ENCODE assay signal across 8 cellular contexts in genomic region chr12:69471667-69472385, GRCh38. TPM values are rescaled to one million over a fixed set of nuclear protein-coding genes. Genes with fewer than 3 reads are reported as not detected.
DNase-seq lines count a peak whose midpoint lies in the region; ATAC-seq and TF ChIP-seq lines count a peak whose summit lies in the region.

No MANE protein-coding gene starts in this region.

- H3K9ac ChIP-seq in BLaER1 treated with 17β-estradiol and CSF1 and Interleukin-3, amounts not matched to agents 10 nM and 100 nM: peak overlapping the region; percentile 92 to 100 (median 98); a peak in 19 of 22 replicates

- H3K9me3 ChIP-seq in BLaER1 treated with 17β-estradiol and CSF1 and Interleukin-3, amounts not matched to agents 10 nM and 100 nM (replicated peaks in 1 of 11): no peaks in the 10 kb centered on the region

- intact Hi-C loops in natural killer cell (cut with micrococcal nuclease): loop anchor here (2.0 kb wide), 1 partner anchor 99 kb away; no protein-coding TSS in a partner anchor

- no peaks in the 10 kb centered on the region for H3K27me3 ChIP-seq in BLaER1 treated with 17β-estradiol and CSF1 and Interleukin-3, amounts not matched to agents 10 nM and 100 nM

- peak overlapping the region; percentile 76 to 98 (median 92) for H3K4me3 ChIP-seq in BLaER1 treated with 17β-estradiol and CSF1 and Interleukin-3, amounts not matched to agents 10 nM and 100 nM
- H3K4me3 ChIP-seq in LNCaP clone FGC (ENCODE audit: low read depth, low read length): peak overlapping the region; percentile 92
- peak overlapping the region; percentile 93 for H3K4me3 ChIP-seq in choroid plexus epithelial cell (ENCODE audit: low read depth, low read length)

- no peak for DNase-seq in LNCaP clone FGC (ENCODE audit: low read depth)
- DNase-seq in choroid plexus epithelial cell (ENCODE audit: low read depth): no peak
- no peak for DNase-seq in natural killer cell
- no peak for DNase-seq in stimulated activated CD4-positive, alpha-beta T cell treated with anti-CD3 and anti-CD28 coated beads, Interleukin-4, amount 100 ng/mL, for 1 hour
- DNase-seq in NOMO-1 (lab: John Stamatoyannopoulos, UW; ENCODE audit: unreplicated experiment in 2 of 2): no peak
- no peak for DNase-seq in NCI-H2196 (lab: John Stamatoyannopoulos, UW; ENCODE audit: unreplicated experiment)

- H3K9me3 Mint-ChIP-seq in natural killer cell: no peaks in the 10 kb centered on the region

- peak overlapping the region; percentile 93 for H3K4me3 Mint-ChIP-seq in natural killer cell

- H3K4me1 ChIP-seq in BLaER1 treated with 17β-estradiol and CSF1 and Interleukin-3, amounts not matched to agents 10 nM and 100 nM: peaks cover 16 to 64% (median 23%) of the 10 kb centered on the region in 10 experiments

- H3K36me3 ChIP-seq in BLaER1 treated with 17β-estradiol and CSF1 and Interleukin-3, amounts not matched to agents 10 nM and 100 nM: peaks cover 0 to 25% (median 10%) of the 10 kb centered on the region in 11 experiments; a peak in 9 of 22 replicates

- H3K4me1 Mint-ChIP-seq in natural killer cell: peaks cover 37 to 40% of the 10 kb centered on the region in 2 donors

- H3K27ac ChIP-seq in BLaER1 treated with 17β-estradiol and CSF1 and Interleukin-3, amounts not matched to agents 10 nM and 100 nM: peak overlapping the region in 1 of 11 experiments; percentile 99; a peak in 1 of 22 replicates

- TF ChIP-seq CTCF in LNCaP clone FGC (IDR thresholded peaks at IDR 0.05; ENCODE audit: control insufficient read depth, extremely low read depth, insufficient read depth) (no peak), choroid plexus epithelial cell (conservative IDR thresholded peaks at IDR 0.05; ENCODE audit: low read depth, low read length) (no peak), natural killer cell (IDR thresholded peaks at IDR 0.05) (no peak)

- ATAC-seq in natural killer cell: no peak
- ATAC-seq in HG03469 (IDR thresholded peaks at IDR 0.05; ENCODE audit: unreplicated experiment): no peak

- peak overlapping the region; percentile 82 to 93 for H3K27ac Mint-ChIP-seq in natural killer cell

- H3K27me3 Mint-ChIP-seq in natural killer cell (ENCODE audit: low read depth in 2 of 2): no peaks in the 10 kb centered on the region

- H3K4me2 ChIP-seq in BLaER1 treated with 17β-estradiol and CSF1 and Interleukin-3, amounts not matched to agents 10 nM and 100 nM: peak overlapping the region; percentile 71 to 98 (median 91)

- no peaks in the 10 kb centered on the region for H3K36me3 Mint-ChIP-seq in natural killer cell

- H4K20me1 ChIP-seq in BLaER1 treated with 17β-estradiol and CSF1 and Interleukin-3, amounts not matched to agents 10 nM and 100 nM: peaks cover 26 to 59% (median 56%) of the 10 kb centered on the region in 11 experiments; a peak in 21 of 22 replicates

RNA-seq across cellular contexts. Expression of gene FRS2, which starts 1.6 kb away (rescaled TPM):
- total RNA-seq in natural killer cell: 10 to 100 TPM; 25.6 to 33.8 (median 28.2) TPM
